Comparison of ENCODE assay signal across 22 cellular contexts in genomic region chr1:237610157-237610556, GRCh38.
"Had no signal": no experiment of that assay in that cellular context is flagged by ENCODE, and none has a peak within 500 bp of the region (broad histone marks: within the 10 kb centered on the region; RNA-seq: fewer than 3 reads in every experiment).

No MANE protein-coding gene starts in this region.

- H3K27me3 ChIP-seq: SJSA1 had no signal

- H3K4me3 ChIP-seq: K562, SJSA1, SK-N-MC had no signal

- ATAC-seq: K562, Panc1 had no signal

- H3K4me1 ChIP-seq: SJSA1 had no signal

- DNase-seq: Kasumi-1, MM.1S, NCI-H1092 treated with DMSO at 0.1 percent for 48 hours, NCI-H1436, NCI-H187, NCI-H2029, NCI-H2081 treated with DMSO at 0.1 percent for 48 hours, NCI-H2171, NCI-H226, NCI-H446, NCI-H510A, NCI-H524 treated with DMSO at 0.1 percent for 48 hours, NCI-H69, NCI-H774, SIG-M5 had no signal

- H3K27ac ChIP-seq: HL-60, KMS-11, RWPE1, SJSA1, SK-N-MC had no signal

- H3K36me3 ChIP-seq: SJSA1 had no signal
